21 cellular contexts compared by ENCODE assay signal in genomic region chr6:41676406-41676805, GRCh38.
"Had no signal": no experiment of that assay in that cellular context is flagged by ENCODE, and none has a peak within 500 bp of the region (broad histone marks: within the 10 kb centered on the region; RNA-seq: fewer than 3 reads in every experiment).

No MANE protein-coding gene starts in this region.

- DNase-seq: esophagus squamous epithelium; foreskin fibroblast; head of caudate nucleus; left colon; mesendoderm; naive B cell; nephron progenitor cell; ovary; right cardiac atrium; stimulated activated CD4-positive, alpha-beta T cell treated with anti-CD3 and anti-CD28 coated beads, Interleukin-4, amount 100 ng/mL, for 1 hour; stimulated activated CD8-positive, alpha-beta memory T cell treated with anti-CD3 and anti-CD28 coated beads, Interleukin-4, amount 100 ng/mL, for 48 hours; stimulated activated naive CD8-positive, alpha-beta T cell treated with anti-CD3 and anti-CD28 coated beads, Interleukin-15, amount 100 ng/mL, for 72 hours; testis; upper lobe of right lung had no signal

- H3K4me1 Mint-ChIP-seq: stimulated activated effector memory CD8-positive, alpha-beta T cell treated with anti-CD3 and anti-CD28 coated beads, Interleukin-12 subunit alpha, Interleukin-12 subunit beta, amount 100 ng/mL, for 72 hours; stimulated activated naive CD8-positive, alpha-beta T cell treated with anti-CD3 and anti-CD28 coated beads, Interleukin-15, amount 100 ng/mL, for 72 hours had no signal

- H3K27me3 ChIP-seq: hepatocyte, ovary, testis, upper lobe of right lung, vagina had no signal

- H3K9me3 Mint-ChIP-seq: dendritic cell treated with granulocyte-macrophage colony-stimulating factor and Interleukin-4, amounts not matched to agents 40 ng/mL and 50 ng/mL, for 4 days; naive B cell; nephron progenitor cell; stimulated activated effector memory CD8-positive, alpha-beta T cell treated with anti-CD3 and anti-CD28 coated beads, Interleukin-12 subunit alpha, Interleukin-12 subunit beta, amount 100 ng/mL, for 72 hours; stimulated activated naive CD8-positive, alpha-beta T cell treated with anti-CD3 and anti-CD28 coated beads, Interleukin-15, amount 100 ng/mL, for 72 hours had no signal

- H3K36me3 ChIP-seq: esophagus squamous epithelium, gastroesophageal sphincter, ovary, tibial nerve, upper lobe of right lung, vagina had no signal

- H3K36me3 Mint-ChIP-seq: naive B cell; stimulated activated effector memory CD8-positive, alpha-beta T cell treated with anti-CD3 and anti-CD28 coated beads, Interleukin-12 subunit alpha, Interleukin-12 subunit beta, amount 100 ng/mL, for 72 hours had no signal

- H3K9me3 ChIP-seq: esophagus squamous epithelium, gastroesophageal sphincter, ovary, testis, tibial nerve, upper lobe of right lung, vagina had no signal

- ATAC-seq: gastroesophageal sphincter; left colon; stimulated activated effector memory CD8-positive, alpha-beta T cell treated with anti-CD3 and anti-CD28 coated beads, Interleukin-12 subunit alpha, Interleukin-12 subunit beta, amount 100 ng/mL, for 72 hours; stimulated activated naive CD8-positive, alpha-beta T cell treated with anti-CD3 and anti-CD28 coated beads, Interleukin-15, amount 100 ng/mL, for 72 hours; upper lobe of right lung had no signal

- H3K27ac ChIP-seq: esophagus squamous epithelium, gastroesophageal sphincter, hepatocyte, ovary, testis, tibial nerve, upper lobe of right lung, vagina had no signal

- H3K4me1 ChIP-seq: esophagus squamous epithelium, gastroesophageal sphincter, testis, tibial nerve, upper lobe of right lung, vagina had no signal

- H3K4me3 Mint-ChIP-seq: dendritic cell treated with granulocyte-macrophage colony-stimulating factor and Interleukin-4, amounts not matched to agents 40 ng/mL and 50 ng/mL, for 4 days; naive B cell; stimulated activated effector memory CD8-positive, alpha-beta T cell treated with anti-CD3 and anti-CD28 coated beads, Interleukin-12 subunit alpha, Interleukin-12 subunit beta, amount 100 ng/mL, for 72 hours; stimulated activated naive CD8-positive, alpha-beta T cell treated with anti-CD3 and anti-CD28 coated beads, Interleukin-15, amount 100 ng/mL, for 72 hours had no signal

- H3K27ac Mint-ChIP-seq: dendritic cell treated with granulocyte-macrophage colony-stimulating factor and Interleukin-4, amounts not matched to agents 40 ng/mL and 50 ng/mL, for 4 days; stimulated activated effector memory CD8-positive, alpha-beta T cell treated with anti-CD3 and anti-CD28 coated beads, Interleukin-12 subunit alpha, Interleukin-12 subunit beta, amount 100 ng/mL, for 72 hours had no signal

- H3K4me3 ChIP-seq: esophagus squamous epithelium, gastroesophageal sphincter, hepatocyte, ovary, smooth muscle cell, testis, tibial nerve, upper lobe of right lung, vagina had no signal
